ENCODE assay signal across 8 cellular contexts in genomic region chr5:111735829-111736228, GRCh38. TPM values are rescaled to one million over a fixed set of nuclear protein-coding genes. Genes with fewer than 3 reads are reported as not detected.
A peak's percentile ranks its signal among the peaks of the same experiment; 100 is the strongest.
DNase-seq lines count a peak whose midpoint lies in the region; ATAC-seq, FAIRE-seq and TF ChIP-seq lines count a peak whose summit lies in the region.
"Had no signal": no experiment of that assay in that cellular context is flagged by ENCODE, and none has a peak within 500 bp of the region (broad histone marks: within the 10 kb centered on the region; RNA-seq: fewer than 3 reads in every experiment).

No MANE protein-coding gene starts in this region.

- no peak overlapping the region for H3K27ac ChIP-seq in vagina

- peak; percentile 70 for FAIRE-seq in H54 (lab: Jason Lieb, UNC)

- no peaks in the 10 kb centered on the region for H3K4me1 ChIP-seq in vagina

- intact Hi-C loops in vagina (cut with DNase I): no loop called here

- H3K9me3 Mint-ChIP-seq in glutamatergic neuron (ENCODE audit: unreplicated experiment): no peaks in the 10 kb centered on the region

- no peaks in the 10 kb centered on the region for H3K27me3 ChIP-seq in vagina

- no peaks in the 10 kb centered on the region for H3K27me3 Mint-ChIP-seq in glutamatergic neuron (ENCODE audit: unreplicated experiment)

- peak overlapping the region; percentile 91 for H3K27ac Mint-ChIP-seq in glutamatergic neuron (ENCODE audit: unreplicated experiment)

- ATAC-seq in SK-N-SH treated with all-trans-retinoic acid at 6 μM for 48 hours: peak; percentile 60

- H3K4me3 ChIP-seq in vagina: no peak overlapping the region

- H3K4me1 Mint-ChIP-seq in glutamatergic neuron (ENCODE audit: low read depth, unreplicated experiment): peaks cover 56% of the 10 kb centered on the region

- no peaks in the 10 kb centered on the region for H3K36me3 ChIP-seq in vagina

- no peaks in the 10 kb centered on the region for H3K9me3 ChIP-seq in vagina

- no peaks in the 10 kb centered on the region for H3K36me3 Mint-ChIP-seq in glutamatergic neuron (ENCODE audit: unreplicated experiment)

- no peak for TF ChIP-seq POLR2A in H54 (IDR thresholded peaks at IDR 0.05; ENCODE audit: low read depth, low read length)
- no peak for TF ChIP-seq POLR2A in vagina (IDR thresholded peaks at IDR 0.05)

- H3K4me3 Mint-ChIP-seq in glutamatergic neuron (ENCODE audit: unreplicated experiment): peak overlapping the region; percentile 68

- TF ChIP-seq CTCF in glutamatergic neuron (IDR thresholded peaks at IDR 0.05; ENCODE audit: partially characterized antibody, unreplicated experiment) (no peak), vagina (IDR thresholded peaks at IDR 0.05) (no peak)

- DNase-seq in H54 (ENCODE audit: insufficient read length, low spot score) (peak; percentile 23), glutamatergic neuron (peak; percentile 78), activated gamma-delta T cell (lab: John Stamatoyannopoulos, UW) (no peak), vagina (ENCODE audit: extremely low spot score in 2 of 2) (no peak)
- peak; percentile 29 to 42 for DNase-seq in stimulated activated CD4-positive, alpha-beta T cell treated with anti-CD3 and anti-CD28 coated beads, Interleukin-2, amount 100 ng/mL, for 24 hours
- DNase-seq in stimulated activated naive CD4-positive, alpha-beta T cell (lab: John Stamatoyannopoulos, UW): no peak
- DNase-seq: NCI-H1092 had no signal

TF ChIP-seq in SK-N-SH treated with all-trans-retinoic acid at 6 μM for 48 hours, 23 proteins besides CTCF, POLR2A, EP300 and RAD21:
- TF ChIP-seq ZNF70 (CRISPR knock-in tag; IDR thresholded peaks at IDR 0.05) (no peak), POU6F1 (CRISPR knock-in tag; IDR thresholded peaks at IDR 0.05; ENCODE audit: borderline replicate concordance, low read depth) (no peak), ZC3H10 (CRISPR knock-in tag; IDR thresholded peaks at IDR 0.05) (no peak), TCF4 (CRISPR knock-in tag; IDR thresholded peaks at IDR 0.05; ENCODE audit: borderline replicate concordance) (no peak), ISL1 (CRISPR knock-in tag; IDR thresholded peaks at IDR 0.05) (no peak), ARNTL (CRISPR knock-in tag; IDR thresholded peaks at IDR 0.05; ENCODE audit: borderline replicate concordance, low read depth) (no peak), ZFP30 (CRISPR knock-in tag; IDR thresholded peaks at IDR 0.05) (no peak), CREB5 (CRISPR knock-in tag; IDR thresholded peaks at IDR 0.05; ENCODE audit: low read depth) (no peak), GLIS3 (CRISPR knock-in tag; IDR thresholded peaks at IDR 0.05) (no peak), TSHZ2 (CRISPR knock-in tag; IDR thresholded peaks at IDR 0.05) (no peak), ESRRG (CRISPR knock-in tag; IDR thresholded peaks at IDR 0.05) (no peak), SNAI2 (CRISPR knock-in tag; IDR thresholded peaks at IDR 0.05) (no peak), TOX (CRISPR knock-in tag; IDR thresholded peaks at IDR 0.05; ENCODE audit: borderline replicate concordance) (no peak), ZNF8 (CRISPR knock-in tag; IDR thresholded peaks at IDR 0.05) (no peak)
TF ChIP-seq in SK-N-SH treated with all-trans-retinoic acid at 6 μM for 48 hours: peak in this region for 0.

RNA-seq across cellular contexts. Expression of gene NREP, which starts 21.2 kb away (rescaled TPM):
- total RNA-seq in glutamatergic neuron (ENCODE audit: unreplicated experiment): 904 TPM
- total RNA-seq in vagina: 6.1 TPM

Comparison
In these comparisons a context has a peak if more than half of its experiments do, and no peak if none do; other contexts are left out.
1. DNase-seq: peak in H54 (single experiment), glutamatergic neuron (single experiment) and stimulated activated CD4-positive, alpha-beta T cell treated with anti-CD3 and anti-CD28 coated beads, Interleukin-2, amount 100 ng/mL, for 24 hours (2 of 2); none in activated gamma-delta T cell (single experiment), stimulated activated naive CD4-positive, alpha-beta T cell (0 of 6) and vagina (0 of 2).
2. RNA of gene NREP, which starts 21.2 kb away (total RNA-seq): 904 TPM in glutamatergic neuron (single experiment); 6.1 TPM in vagina (single experiment); every median in the first group is over 100 times any median in the second.